In the genomic region with DNA sequence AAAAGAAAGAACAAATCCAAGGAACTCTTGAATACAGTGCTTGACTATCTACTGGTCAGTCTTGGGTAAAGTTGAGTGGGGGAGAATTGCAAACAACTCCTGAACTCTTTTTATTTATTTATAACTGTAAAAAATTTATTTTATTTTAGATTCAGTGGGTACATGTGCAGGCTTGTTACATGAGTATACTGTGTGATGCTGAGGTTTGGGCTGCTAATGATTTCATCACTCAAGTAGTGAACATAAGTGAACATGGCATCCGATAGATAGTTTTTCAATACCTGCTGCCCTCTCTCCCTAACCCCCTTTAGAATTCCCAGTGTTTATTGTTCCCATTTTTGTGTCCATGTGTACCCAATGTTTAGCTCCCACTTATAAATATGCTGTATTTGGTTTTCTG, we compare ENCODE assay signal across 37 cellular contexts. TPM values are rescaled to one million over a fixed set of nuclear protein-coding genes. Genes with fewer than 3 reads are reported as not detected.
"Had no signal": no experiment of that assay in that cellular context is flagged by ENCODE, and none has a peak within 500 bp of the region (broad histone marks: within the 10 kb centered on the region; RNA-seq: fewer than 3 reads in every experiment).

No MANE protein-coding gene starts in this region.

- H3K9ac ChIP-seq: KMS-11 had no signal

- H3K4me2 ChIP-seq: KMS-11 had no signal

- H3K4me3 ChIP-seq: MG63 had no signal

- H3K36me3 ChIP-seq: MG63 had no signal

- DNase-seq: Karpas-422, Kasumi-1, KBM-7, KG1, MG63, MM.1S, MV-4-11, NCI-H1048, NCI-H1092, NCI-H1092 treated with DMSO at 0.1 percent for 48 hours, NCI-H1105, NCI-H1105 treated with DMSO at 0.1 percent for 48 hours, NCI-H1417, NCI-H1417 treated with DMSO at 0.1 percent for 48 hours, NCI-H1436, NCI-H1436 treated with DMSO at 0.1 percent for 48 hours, NCI-H146, NCI-H1694, NCI-H1694 treated with DMSO at 0.1 percent for 48 hours, NCI-H187, NCI-H187 treated with DMSO at 0.1 percent for 48 hours, NCI-H1930, NCI-H2029, NCI-H2029 treated with DMSO at 0.1 percent for 48 hours, NCI-H2081, NCI-H2081 treated with DMSO at 0.1 percent for 48 hours, NCI-H2107, NCI-H2171 treated with DMSO at 0.1 percent for 48 hours, NCI-H2227 treated with DMSO at 0.1 percent for 48 hours, NCI-H226, NCI-H345, NCI-H446, NCI-H446 treated with DMSO at 0.1 percent for 48 hours had no signal

- H3K9me3 ChIP-seq: MG63 had no signal

- H3K27me3 ChIP-seq: MG63 had no signal

- H3K27ac ChIP-seq: KMS-11 had no signal

RNA-seq across cellular contexts. Expression of a gene that starts 3.2 kb away (rescaled TPM):
- total RNA-seq: M059J, MCF 10A, NCI-H460 had no signal
